In genomic region chr11:110124605-110125004, GRCh38 we compare ENCODE assay signal across 22 cellular contexts. TPM values are rescaled to one million over a fixed set of nuclear protein-coding genes. Genes with fewer than 3 reads are reported as not detected.
A peak's percentile ranks its signal among the peaks of the same experiment; 100 is the strongest.
DNase-seq lines count a peak whose midpoint lies in the region; ATAC-seq and TF ChIP-seq lines count a peak whose summit lies in the region.
"Had no signal": no experiment of that assay in that cellular context is flagged by ENCODE, and none has a peak within 500 bp of the region (broad histone marks: within the 10 kb centered on the region; RNA-seq: fewer than 3 reads in every experiment).

No MANE protein-coding gene starts in this region.

- H3K27ac ChIP-seq in SK-N-MC = 0 out of 2 replicates have a peak overlapping the region, but pooled peaks have one; percentile 4
- no peak overlapping the region for H3K27ac ChIP-seq in tibial nerve
- H3K27ac ChIP-seq: SJCRH30 had no signal

- peaks cover 0 to 44% (median 0%) of the 10 kb centered on the region in 4 donors for H3K4me1 ChIP-seq in tibial nerve

- no peak for ATAC-seq in left ventricle myocardium superior
- ATAC-seq: K562, PC-3, Right ventricle myocardium inferior had no signal

- H3K9ac ChIP-seq in SK-N-MC (ENCODE audit: insufficient read length) = no peak overlapping the region

- H3K4me3 ChIP-seq in SK-N-MC = no peak overlapping the region
- H3K4me3 ChIP-seq in fibroblast of mammary gland (ENCODE audit: control insufficient read depth, low read depth, low read length) = no peak overlapping the region
- H3K4me3 ChIP-seq in tibial nerve = no peak overlapping the region
- H3K4me3 ChIP-seq: HAP-1, K562, SJCRH30 had no signal

- intact Hi-C loops in left ventricle myocardium superior (cut with micrococcal nuclease) = no loop called here

- no peak for TF ChIP-seq POLR2A in tibial nerve (IDR thresholded peaks at IDR 0.05)

- no peaks in the 10 kb centered on the region for H3K9me3 ChIP-seq in SK-N-MC (ENCODE audit: low read depth, low read length)
- H3K9me3 ChIP-seq in tibial nerve = no peaks in the 10 kb centered on the region
- H3K9me3 ChIP-seq: HAP-1, SJCRH30 had no signal

- no peaks in the 10 kb centered on the region for H3K27me3 ChIP-seq in tibial nerve
- H3K27me3 ChIP-seq: SJCRH30 had no signal

- DNase-seq in NCI-H524 (lab: John Stamatoyannopoulos, UW) (peak; percentile 8 to 10), NCI-H524 treated with DMSO at 0.1 percent for 48 hours (lab: John Stamatoyannopoulos, UW) (no peak), SK-N-MC (ENCODE audit: low read depth, low spot score) (no peak), fibroblast of mammary gland (ENCODE audit: low read depth) (peak; percentile 36), NCI-H2107 (lab: John Stamatoyannopoulos, UW) (no peak), left ventricle myocardium superior (no peak), tibial nerve (ENCODE audit: low spot score in 2 of 2) (no peak)
- DNase-seq: 8988T; GOT3; Kasumi-1; NCI-H1105; NCI-H2029; NCI-H2171; NCI-H226; NCI-H510A; NCI-H774; NK-92 treated with Interleukin-12 subunit alpha and Interleukin-12 subunit beta, amount 100 ng/mL, for 24 hours; PC-3; SJCRH30 had no signal

- 61 to 85% methylated on average over 2 of the region's 2 CpGs for WGBS in tibial nerve, 2 donors

- TF ChIP-seq EP300 in tibial nerve (IDR thresholded peaks at IDR 0.05) = no peak

- H3K36me3 ChIP-seq in SK-N-MC (ENCODE audit: insufficient read depth, low read length) = no peaks in the 10 kb centered on the region
- H3K36me3 ChIP-seq in tibial nerve = peaks cover 0 to 4% (median 0%) of the 10 kb centered on the region in 3 donors
- H3K36me3 ChIP-seq: HAP-1, SJCRH30 had no signal

- no peak for TF ChIP-seq CTCF in fibroblast of mammary gland (conservative IDR thresholded peaks at IDR 0.05; ENCODE audit: control insufficient read depth, insufficient read depth, low read depth, low read length)
- no peak for TF ChIP-seq CTCF in tibial nerve (IDR thresholded peaks at IDR 0.05)

RNA-seq across cellular contexts. Expression of gene ZC3H12C, which starts 31.4 kb away (rescaled TPM):
- total RNA-seq in left ventricle myocardium superior = 18.3 TPM
- total RNA-seq in tibial nerve = 10 to 100 TPM; 15.9 to 26.0 (median 19.4) TPM

Comparison
In these comparisons a context has a peak if more than half of its experiments do, and no peak if none do; other contexts are left out.
1. DNase-seq: peak in NCI-H524 (2 of 2) and fibroblast of mammary gland (single experiment); none in NCI-H524 treated with DMSO at 0.1 percent for 48 hours (single experiment), SK-N-MC (single experiment), NCI-H2107 (single experiment), left ventricle myocardium superior (single experiment) and tibial nerve (0 of 2).